In the genomic region with DNA sequence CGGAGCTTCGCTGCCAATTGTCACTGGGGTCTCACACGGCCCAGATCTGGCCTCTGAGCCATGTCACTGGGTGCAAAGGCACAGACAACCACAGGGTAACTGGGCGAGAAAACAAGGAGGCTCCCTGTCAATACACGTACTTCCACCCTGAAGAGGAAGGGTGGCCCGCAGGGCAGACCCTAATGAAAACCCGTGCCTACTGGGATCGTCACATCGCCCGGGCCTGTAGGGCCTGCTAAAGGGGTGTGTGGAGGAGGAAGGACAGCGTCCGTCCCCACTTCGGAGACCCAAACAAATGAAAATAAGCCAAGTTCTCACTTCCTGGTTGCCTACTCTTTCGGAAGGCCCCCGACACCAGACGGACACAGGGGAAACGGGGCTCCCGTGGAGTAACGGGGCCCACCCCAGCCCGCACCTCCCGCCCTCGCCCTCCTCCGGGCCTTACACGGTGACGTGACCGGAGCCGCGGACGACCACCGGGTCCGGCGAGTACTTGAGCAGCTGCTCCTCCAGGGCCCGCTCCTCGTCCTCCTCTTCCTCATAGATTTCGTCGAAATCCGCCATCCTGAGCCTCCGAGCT, we compare ENCODE assay signal across 9 cellular contexts. TPM values are rescaled to one million over a fixed set of nuclear protein-coding genes. Genes with fewer than 3 reads are reported as not detected.
DNase-seq lines count a peak whose midpoint lies in the region; ATAC-seq and TF ChIP-seq lines count a peak whose summit lies in the region.
"Had no signal": no experiment of that assay in that cellular context is flagged by ENCODE, and none has a peak within 500 bp of the region (broad histone marks: within the 10 kb centered on the region; RNA-seq: fewer than 3 reads in every experiment).

No MANE protein-coding gene starts in this region.

- dilution Hi-C loops in IMR-90 (cut with HindIII; ENCODE audit: low sequenced_read_pairs, unreplicated experiment): no loop called here

- H2AFZ ChIP-seq in IMR-90 (replicated peaks; ENCODE audit: low read length, poor library complexity): peak overlapping the region; percentile 93

- H3K56ac ChIP-seq in IMR-90 (ENCODE audit: extremely low read depth, insufficient read depth, low read length): peak overlapping the region; percentile 95

- H3K27me3 Mint-ChIP-seq in activated CD4-positive, alpha-beta memory T cell treated with anti-CD3 and anti-CD28 coated beads for 36 hours: no peaks in the 10 kb centered on the region

- H3K23ac ChIP-seq in IMR-90 (ENCODE audit: low read depth, low read length): peak overlapping the region; percentile 100

- in situ Hi-C loops in IMR-90 (cut with MboI; ENCODE audit: low sequenced_read_pairs): loop anchor here (10.0 to 25.0 kb wide), 2 partner anchors 151 to 1052 kb away; no protein-coding TSS in a partner anchor

- no peak for TF ChIP-seq POLR2A in IMR-90 (IDR thresholded peaks at IDR 0.05; ENCODE audit: low read depth, low read length)

- H3K9me1 ChIP-seq in IMR-90 (ENCODE audit: insufficient read depth, low read length): peaks cover 16% of the 10 kb centered on the region

- peaks cover 2% of the 10 kb centered on the region for H3K36me3 Mint-ChIP-seq in activated CD4-positive, alpha-beta memory T cell treated with anti-CD3 and anti-CD28 coated beads for 36 hours

- H3K4me3 ChIP-seq in IMR-90 (ENCODE audit: insufficient read depth, low read depth, low read length) (peak overlapping the region; percentile 81), endocrine pancreas (ENCODE audit: control insufficient read depth, insufficient read depth, low read length) (peak overlapping the region; percentile 99)

- no peak for TF ChIP-seq RAD21 in IMR-90 (IDR thresholded peaks at IDR 0.05; ENCODE audit: low read length)

- H3K36me3 ChIP-seq in IMR-90 (ENCODE audit: control insufficient read depth, insufficient read depth, low read length) (no peaks in the 10 kb centered on the region), endocrine pancreas (ENCODE audit: control insufficient read depth, insufficient read depth, low read length) (no peaks in the 10 kb centered on the region)

- TF ChIP-seq CTCF in IMR-90 (conservative IDR thresholded peaks at IDR 0.05; ENCODE audit: low read depth, low read length): no peak

- BruUV-seq in IMR-90 (replicated peaks; lab: Mats Ljungman, UMichigan): no TSS peak

- peak overlapping the region; percentile 96 for H2AK9ac ChIP-seq in IMR-90 (replicated peaks; ENCODE audit: low read depth, low read length, poor library complexity)

- peak overlapping the region; percentile 85 for H2BK120ac ChIP-seq in IMR-90 (ENCODE audit: low read depth, low read length)

- peak overlapping the region; percentile 65 to 77 for H4K8ac ChIP-seq in IMR-90 (ENCODE audit: low read depth in 2 of 2, low read length in 2 of 2)

- H3K18ac ChIP-seq in IMR-90 (ENCODE audit: low read depth, low read length): peak overlapping the region; percentile 93

- peaks cover 5 to 28% of the 10 kb centered on the region in 2 experiments; a peak in 3 of 4 replicates for H3K79me1 ChIP-seq in IMR-90 (ENCODE audit: low read depth in 1 of 2, low read length in 2 of 2)

- H2BK5ac ChIP-seq in IMR-90 (ENCODE audit: low read depth, low read length, poor library complexity, severe bottlenecking): peak overlapping the region; percentile 97

- peak overlapping the region; percentile 93; the same call in 2 of the 3 replicates for H2BK15ac ChIP-seq in IMR-90 (ENCODE audit: low read depth, low read length)

- H2AK5ac ChIP-seq in IMR-90 (ENCODE audit: low read depth, low read length): peak overlapping the region; percentile 95

- DNase-seq in ELR (ENCODE audit: low read depth): peak; percentile 50
- DNase-seq in IMR-90: no peak
- DNase-seq in activated CD4-positive, alpha-beta memory T cell treated with anti-CD3 and anti-CD28 coated beads for 36 hours: peak; percentile 43
- DNase-seq in mucosa of gallbladder (ENCODE audit: low spot score): peak; percentile 21
- DNase-seq in stimulated activated naive CD8-positive, alpha-beta T cell treated with anti-CD3 and anti-CD28 coated beads, Interleukin-15, Interleukin-2, amounts not matched to agents 100 U/mL and 50 U/mL, for 24 hours: peak; percentile 41
- DNase-seq in DMS79 (lab: John Stamatoyannopoulos, UW): no peak

- no peaks in the 10 kb centered on the region for H3K27me3 ChIP-seq in IMR-90 (ENCODE audit: control insufficient read depth, insufficient read depth, low read length)
- H3K27me3 ChIP-seq in endocrine pancreas (ENCODE audit: control insufficient read depth, insufficient read depth, low read length): no peaks in the 10 kb centered on the region

- peak overlapping the region; percentile 97 for H3K27ac ChIP-seq in IMR-90 (ENCODE audit: insufficient read depth, low read length)

- CTCF ChIA-PET in IMR-90 (lab: Yijun Ruan, JAX): no interaction called here
- CTCF ChIA-PET in activated CD4-positive, alpha-beta memory T cell treated with anti-CD3 and anti-CD28 coated beads for 36 hours (lab: Charles Lee): interaction anchor here (1.4 to 1.6 kb wide), 2 partner anchors 134 to 170 kb away, joined by 3 to 4 read pairs; no protein-coding TSS in a partner anchor

- peak overlapping the region; percentile 57 for H2BK20ac ChIP-seq in IMR-90 (ENCODE audit: low read depth, low read length)

- peaks cover 41% of the 10 kb centered on the region; the same call in 1 of the 2 replicates for H4K20me1 ChIP-seq in IMR-90 (ENCODE audit: insufficient read depth, low read length)

- peak overlapping the region; percentile 100 for H3K9ac ChIP-seq in IMR-90 (ENCODE audit: low read depth, low read length)
- H3K9ac ChIP-seq in endocrine pancreas (ENCODE audit: control insufficient read depth, insufficient read depth, low read length): peak overlapping the region; percentile 97

- H3K4ac ChIP-seq in IMR-90 (ENCODE audit: low read depth, low read length): peak overlapping the region; percentile 97

- POLR2A ChIA-PET in IMR-90 (lab: Charles Lee; ENCODE audit: unreplicated experiment): no interaction called here
- POLR2A ChIA-PET in activated CD4-positive, alpha-beta memory T cell treated with anti-CD3 and anti-CD28 coated beads for 36 hours (lab: Charles Lee): interaction anchor here (0.6 to 1.9 kb wide), 3 partner anchors 10 to 52 kb away, joined by 3 to 6 read pairs (median 6); no protein-coding TSS in a partner anchor

- no peaks in the 10 kb centered on the region for H3K9me3 ChIP-seq in IMR-90 (ENCODE audit: control insufficient read depth, insufficient read depth, low read length)
- no peaks in the 10 kb centered on the region for H3K9me3 ChIP-seq in endocrine pancreas (ENCODE audit: control insufficient read depth, low read length)

- peak overlapping the region; percentile 92 for H3K4me3 Mint-ChIP-seq in activated CD4-positive, alpha-beta memory T cell treated with anti-CD3 and anti-CD28 coated beads for 36 hours

- H3K4me1 ChIP-seq in IMR-90 (ENCODE audit: control insufficient read depth, insufficient read depth, low read length) (peaks cover 14% of the 10 kb centered on the region; the same call in 1 of the 2 replicates), endocrine pancreas (ENCODE audit: control insufficient read depth, insufficient read depth, low read length) (peaks cover 26% of the 10 kb centered on the region)

- peak overlapping the region; percentile 90 for H3K4me2 ChIP-seq in IMR-90 (ENCODE audit: low read depth, low read length)

- peak overlapping the region; percentile 99 for H3K14ac ChIP-seq in IMR-90 (replicated peaks; ENCODE audit: low read depth, low read length)

- peaks cover 41% of the 10 kb centered on the region for H3K4me1 Mint-ChIP-seq in activated CD4-positive, alpha-beta memory T cell treated with anti-CD3 and anti-CD28 coated beads for 36 hours (ENCODE audit: low read depth)

- H4K91ac ChIP-seq in IMR-90 (ENCODE audit: insufficient read depth, low read depth, low read length): peak overlapping the region; percentile 90

- H4K5ac ChIP-seq in IMR-90 (ENCODE audit: low read depth, low read length): peak overlapping the region; percentile 79

- ATAC-seq in GM21447 (IDR thresholded peaks at IDR 0.05; ENCODE audit: unreplicated experiment) (peak; percentile 36), IMR-90 (ENCODE audit: low read depth) (peak; percentile 7)
- peak; percentile 32 for ATAC-seq in stimulated activated naive CD8-positive, alpha-beta T cell treated with anti-CD3 and anti-CD28 coated beads, Interleukin-15, Interleukin-2, amounts not matched to agents 100 U/mL and 50 U/mL, for 24 hours

- no peaks in the 10 kb centered on the region for H3K9me3 Mint-ChIP-seq in activated CD4-positive, alpha-beta memory T cell treated with anti-CD3 and anti-CD28 coated beads for 36 hours

- WGBS in IMR-90 (ENCODE audit: extremely low coverage in 2 of 2, insufficient read length in 1 of 2), 2 experiments: 0% methylated on average over 6 of the region's 38 CpGs; no CpG with 5 or more reads in 1 of the 2 experiments

- peak overlapping the region; percentile 95 for H3K27ac Mint-ChIP-seq in activated CD4-positive, alpha-beta memory T cell treated with anti-CD3 and anti-CD28 coated beads for 36 hours

- intact Hi-C loops in IMR-90 (cut with micrococcal nuclease): loop anchor here (1.0 to 10.0 kb wide), 5 partner anchors 132 to 867 kb away; no protein-coding TSS in a partner anchor
- intact Hi-C loops in activated CD4-positive, alpha-beta memory T cell treated with anti-CD3 and anti-CD28 coated beads for 36 hours (cut with micrococcal nuclease): loop anchor here (1.0 to 10.0 kb wide), 7 partner anchors 23 to 1422 kb away; a partner anchor contains a TSS

TF ChIP-seq in IMR-90, 13 proteins besides CTCF, POLR2A, EP300 and RAD21 (continues in another document):
- TF ChIP-seq BHLHE40 (IDR thresholded peaks at IDR 0.05; ENCODE audit: low read depth, low read length) (no peak), MXI1 (IDR thresholded peaks at IDR 0.05; ENCODE audit: borderline replicate concordance, low read depth, low read length) (no peak), MAZ (IDR thresholded peaks at IDR 0.05; ENCODE audit: borderline replicate concordance, low read depth, low read length) (no peak), SMC3 (IDR thresholded peaks at IDR 0.05; ENCODE audit: low read depth, low read length) (peak; percentile 13; the same call in 1 of the 2 replicates)

RNA-seq across cellular contexts. Expression of a gene that starts 0.6 kb away (rescaled TPM):
- total RNA-seq in IMR-90 (2012; rRNA removed) (26.3 and 65.0 TPM in 2 replicates), mucosa of gallbladder (23.6 TPM)
- 18.8 and 20.4 TPM in 2 replicates for polyA plus RNA-seq in IMR-90 (2012; rRNA removed)
- polyA plus RNA-seq in IMR-90 (2012; cell fraction: cytosol; rRNA removed): 25.1 and 34.5 TPM in 2 replicates
- polyA plus RNA-seq in IMR-90 (2012; cell fraction: nucleus; rRNA removed; ENCODE audit: low replicate concordance): 13.2 and 17.0 TPM in 2 replicates
- total RNA-seq in activated CD4-positive, alpha-beta memory T cell treated with anti-CD3 and anti-CD28 coated beads for 36 hours: 10 to 100 TPM; 11.2 to 11.8 TPM

RNA-seq across cellular contexts. Expression of a gene that starts 36.1 kb away (rescaled TPM):
- not detected in 2 replicates for total RNA-seq in IMR-90 (2012; rRNA removed)
- not detected in 2 replicates for polyA plus RNA-seq in IMR-90 (2012; rRNA removed)
- 0.03 TPM in 1 of 2 replicates, not detected in the other for polyA plus RNA-seq in IMR-90 (2012; cell fraction: cytosol; rRNA removed)
- not detected in 2 replicates for polyA plus RNA-seq in IMR-90 (2012; cell fraction: nucleus; rRNA removed; ENCODE audit: low replicate concordance)
- not detected for total RNA-seq in activated CD4-positive, alpha-beta memory T cell treated with anti-CD3 and anti-CD28 coated beads for 36 hours
- total RNA-seq in mucosa of gallbladder: not detected
- total RNA-seq: glomerular endothelial cell had no signal

Comparison
In these comparisons a context has a peak if more than half of its experiments do, and no peak if none do; other contexts are left out.
1. DNase-seq: peak in ELR (single experiment), activated CD4-positive, alpha-beta memory T cell treated with anti-CD3 and anti-CD28 coated beads for 36 hours (single experiment), mucosa of gallbladder (single experiment) and stimulated activated naive CD8-positive, alpha-beta T cell treated with anti-CD3 and anti-CD28 coated beads, Interleukin-15, Interleukin-2, amounts not matched to agents 100 U/mL and 50 U/mL, for 24 hours (single experiment); none in IMR-90 (single experiment) and DMS79 (single experiment).
2. Peak in every context shown above with its lines, with median percentiles within 50 percentile points of each other: ATAC-seq.